ENCODE assay signal across 26 cellular contexts in the genomic region with DNA sequence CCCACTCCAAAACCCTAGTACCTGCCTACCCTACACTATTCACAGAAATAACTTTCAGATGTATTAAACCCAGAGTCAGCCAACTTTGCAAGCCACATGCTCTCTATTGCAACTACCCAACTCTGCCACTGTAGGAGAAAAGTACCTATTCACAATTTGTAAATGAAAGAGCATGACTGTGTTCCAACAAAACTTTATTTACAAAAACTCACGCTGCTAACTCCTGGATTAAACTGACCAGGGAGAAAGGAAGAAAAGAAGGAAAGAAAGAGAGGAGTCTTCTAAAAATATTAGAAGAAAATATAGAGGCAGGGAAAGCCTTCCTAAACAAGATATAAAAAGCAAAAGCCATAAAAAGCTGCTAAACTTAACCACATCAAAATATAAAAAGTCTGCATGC.
"Had no signal": no experiment of that assay in that cellular context is flagged by ENCODE, and none has a peak within 500 bp of the region (broad histone marks: within the 10 kb centered on the region; RNA-seq: fewer than 3 reads in every experiment).

No MANE protein-coding gene starts in this region.

- H3K27me3 Mint-ChIP-seq: naive thymus-derived CD4-positive, alpha-beta T cell had no signal

- H3K4me3 ChIP-seq: dorsolateral prefrontal cortex, gastrocnemius medialis, lung, neural progenitor cell, ovary, psoas muscle, skin epidermis, spleen, stomach, thyroid gland, vagina had no signal

- ATAC-seq: esophagus mucosa; gastrocnemius medialis; naive thymus-derived CD4-positive, alpha-beta T cell; psoas muscle; right cardiac atrium had no signal

- H3K36me3 ChIP-seq: neural progenitor cell, ovary, thyroid gland had no signal

- H3K27ac ChIP-seq: epithelial cell of prostate, gastrocnemius medialis, neural progenitor cell, ovary, psoas muscle, skin epidermis, spleen, stomach, thyroid gland, vagina had no signal

- H3K4me1 ChIP-seq: psoas muscle, thyroid gland, vagina had no signal

- H3K9me3 Mint-ChIP-seq: naive thymus-derived CD4-positive, alpha-beta T cell; nephron; neural progenitor cell had no signal

- H3K4me2 ChIP-seq: neural progenitor cell had no signal

- H3K4me3 Mint-ChIP-seq: naive thymus-derived CD4-positive, alpha-beta T cell; nephron; neural progenitor cell had no signal

- H3K9me3 ChIP-seq: gastrocnemius medialis, ovary, psoas muscle, spleen, stomach, thyroid gland, vagina had no signal

- H3K27ac Mint-ChIP-seq: naive thymus-derived CD4-positive, alpha-beta T cell; nephron; neural progenitor cell had no signal

- H2AFZ ChIP-seq: neural progenitor cell had no signal

- H3K9ac ChIP-seq: neural progenitor cell had no signal

- FAIRE-seq: colon, keratinocyte had no signal

- DNase-seq: dorsolateral prefrontal cortex; effector CD4-positive, alpha-beta T cell; foreskin fibroblast; gastrocnemius medialis; head of caudate nucleus; mesendoderm; midbrain; naive thymus-derived CD4-positive, alpha-beta T cell; ovary; psoas muscle; right cardiac atrium; spleen; stimulated activated CD4-positive, alpha-beta T cell treated with anti-CD3 and anti-CD28 coated beads, Interleukin-4, amount 100 ng/mL, for 4 hours; stimulated activated naive CD4-positive, alpha-beta T cell treated with Interleukin-2 at 50 U/mL for 16 hours; stomach; thyroid gland; trophoblast cell had no signal

- H3K27me3 ChIP-seq: dorsolateral prefrontal cortex, gastrocnemius medialis, neural progenitor cell, ovary, spleen, stomach, thyroid gland, vagina had no signal

- H3K4me1 Mint-ChIP-seq: nephron, neural progenitor cell had no signal
